ENCODE assay signal across 21 cellular contexts in the genomic region with DNA sequence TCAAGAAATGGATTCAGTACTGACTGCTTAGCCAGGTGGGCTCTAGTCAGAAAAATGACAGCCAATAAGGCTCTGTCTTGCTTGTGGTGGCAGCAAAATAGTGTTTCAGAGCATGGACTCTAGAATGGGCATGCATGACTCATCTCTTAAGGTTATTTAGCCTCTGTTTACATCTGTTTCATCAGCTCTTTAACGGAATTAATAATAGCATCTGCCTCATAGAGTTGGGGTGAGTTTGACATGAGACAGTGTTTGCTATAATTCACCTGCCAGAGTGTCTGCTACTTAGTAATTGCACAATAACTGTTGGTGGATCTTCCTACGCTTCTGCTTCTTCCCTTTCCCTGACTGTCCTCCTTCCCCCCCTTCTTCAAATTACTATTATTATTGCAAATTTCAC.
"Had no signal": no experiment of that assay in that cellular context is flagged by ENCODE, and none has a peak within 500 bp of the region (broad histone marks: within the 10 kb centered on the region; RNA-seq: fewer than 3 reads in every experiment).

No MANE protein-coding gene starts in this region.

- H3K79me2 ChIP-seq: hepatocyte had no signal

- H3K4me3 Mint-ChIP-seq: activated CD4-positive, alpha-beta T cell treated with anti-CD3 and anti-CD28 coated beads, Interleukin-2, amount 10 ng/mL, durations not matched to agents 7 days and 5 days; activated CD8-positive, alpha-beta memory T cell treated with anti-CD3 and anti-CD28 coated beads, Interleukin-2, amount 10 ng/mL, durations not matched to agents 7 days and 5 days; activated CD8-positive, alpha-beta T cell treated with anti-CD3 and anti-CD28 coated beads for 36 hours; activated naive CD4-positive, alpha-beta T cell treated with anti-CD3 and anti-CD28 coated beads, Interleukin-2, amount 10 ng/mL, durations not matched to agents 7 days and 5 days; immature natural killer cell; mesothelial cell of epicardium; naive thymus-derived CD8-positive, alpha-beta T cell; neural progenitor cell had no signal

- DNase-seq: activated CD4-positive, alpha-beta T cell treated with anti-CD3 and anti-CD28 coated beads, Interleukin-2, amount 10 ng/mL, durations not matched to agents 7 days and 5 days; activated CD4-positive, CD25-positive, alpha-beta regulatory T cell treated with anti-CD3 and anti-CD28 coated beads, Interleukin-2, amount 50 U/mL, for 72 hours; activated CD8-positive, alpha-beta memory T cell treated with anti-CD3 and anti-CD28 coated beads, Interleukin-2, amount 10 ng/mL, durations not matched to agents 7 days and 5 days; activated CD8-positive, alpha-beta T cell treated with anti-CD3 and anti-CD28 coated beads for 36 hours; activated effector memory CD4-positive, alpha-beta T cell treated with anti-CD3 and anti-CD28 coated beads, Interleukin-2, amount 50 U/mL, for 16 hours; activated naive CD4-positive, alpha-beta T cell treated with anti-CD3 and anti-CD28 coated beads, Interleukin-2, amount 10 ng/mL, durations not matched to agents 7 days and 5 days; activated T-cell treated with anti-CD3 and anti-CD28 coated beads for 4 hours; immature natural killer cell; kidney glomerular epithelial cell; left ventricle myocardium inferior; naive thymus-derived CD8-positive, alpha-beta T cell; stimulated activated CD4-positive, alpha-beta T cell treated with anti-CD3 and anti-CD28 coated beads, Interleukin-12 subunit alpha, Interleukin-12 subunit beta, amount 100 ng/mL, for 4 hours; stimulated activated CD4-positive, alpha-beta T cell treated with anti-CD3 and anti-CD28 coated beads, Interleukin-4, amount 100 ng/mL, for 4 hours; stimulated activated naive CD8-positive, alpha-beta T cell treated with anti-CD3 and anti-CD28 coated beads, Interleukin-15, Interleukin-2, amounts not matched to agents 100 U/mL and 50 U/mL, for 24 hours; WERI-Rb-1 had no signal

- H3K27me3 Mint-ChIP-seq: activated CD4-positive, alpha-beta T cell treated with anti-CD3 and anti-CD28 coated beads, Interleukin-2, amount 10 ng/mL, durations not matched to agents 7 days and 5 days; activated CD8-positive, alpha-beta memory T cell treated with anti-CD3 and anti-CD28 coated beads, Interleukin-2, amount 10 ng/mL, durations not matched to agents 7 days and 5 days; activated CD8-positive, alpha-beta T cell treated with anti-CD3 and anti-CD28 coated beads for 36 hours; activated naive CD4-positive, alpha-beta T cell treated with anti-CD3 and anti-CD28 coated beads, Interleukin-2, amount 10 ng/mL, durations not matched to agents 7 days and 5 days had no signal

- H3K27ac Mint-ChIP-seq: activated CD4-positive, alpha-beta T cell treated with anti-CD3 and anti-CD28 coated beads, Interleukin-2, amount 10 ng/mL, durations not matched to agents 7 days and 5 days; activated CD8-positive, alpha-beta memory T cell treated with anti-CD3 and anti-CD28 coated beads, Interleukin-2, amount 10 ng/mL, durations not matched to agents 7 days and 5 days; activated CD8-positive, alpha-beta T cell treated with anti-CD3 and anti-CD28 coated beads for 36 hours; activated naive CD4-positive, alpha-beta T cell treated with anti-CD3 and anti-CD28 coated beads, Interleukin-2, amount 10 ng/mL, durations not matched to agents 7 days and 5 days; immature natural killer cell; mesothelial cell of epicardium; naive thymus-derived CD8-positive, alpha-beta T cell had no signal

- H3K4me1 Mint-ChIP-seq: activated CD4-positive, alpha-beta T cell treated with anti-CD3 and anti-CD28 coated beads, Interleukin-2, amount 10 ng/mL, durations not matched to agents 7 days and 5 days; activated CD8-positive, alpha-beta memory T cell treated with anti-CD3 and anti-CD28 coated beads, Interleukin-2, amount 10 ng/mL, durations not matched to agents 7 days and 5 days; activated naive CD4-positive, alpha-beta T cell treated with anti-CD3 and anti-CD28 coated beads, Interleukin-2, amount 10 ng/mL, durations not matched to agents 7 days and 5 days; immature natural killer cell; naive thymus-derived CD8-positive, alpha-beta T cell had no signal

- H3K9ac ChIP-seq: neural progenitor cell had no signal

- H3K27ac ChIP-seq: cardiac muscle cell, epithelial cell of prostate, hepatocyte, left ventricle myocardium inferior, neural progenitor cell, upper lobe of left lung, WERI-Rb-1 had no signal

- ATAC-seq: activated CD8-positive, alpha-beta memory T cell treated with anti-CD3 and anti-CD28 coated beads, Interleukin-2, amount 10 ng/mL, durations not matched to agents 7 days and 5 days; activated CD8-positive, alpha-beta T cell treated with anti-CD3 and anti-CD28 coated beads for 36 hours; naive thymus-derived CD8-positive, alpha-beta T cell; stimulated activated naive CD8-positive, alpha-beta T cell treated with anti-CD3 and anti-CD28 coated beads, Interleukin-15, Interleukin-2, amounts not matched to agents 100 U/mL and 50 U/mL, for 24 hours had no signal

- H3K27me3 ChIP-seq: cardiac muscle cell, neural progenitor cell, upper lobe of left lung had no signal

- H3K36me3 ChIP-seq: cardiac muscle cell, left ventricle myocardium inferior, neural progenitor cell, upper lobe of left lung, WERI-Rb-1 had no signal

- H3K4me3 ChIP-seq: cardiac muscle cell, hepatocyte, left ventricle myocardium inferior, neural progenitor cell, upper lobe of left lung had no signal

- H2AFZ ChIP-seq: hepatocyte, neural progenitor cell had no signal

- H3K9me3 Mint-ChIP-seq: activated CD4-positive, alpha-beta T cell treated with anti-CD3 and anti-CD28 coated beads, Interleukin-2, amount 10 ng/mL, durations not matched to agents 7 days and 5 days; activated CD8-positive, alpha-beta T cell treated with anti-CD3 and anti-CD28 coated beads for 36 hours; mesothelial cell of epicardium had no signal

- H3K9me3 ChIP-seq: left ventricle myocardium inferior, upper lobe of left lung had no signal

- H3K4me2 ChIP-seq: hepatocyte, neural progenitor cell had no signal

- H3K36me3 Mint-ChIP-seq: activated CD8-positive, alpha-beta memory T cell treated with anti-CD3 and anti-CD28 coated beads, Interleukin-2, amount 10 ng/mL, durations not matched to agents 7 days and 5 days; activated naive CD4-positive, alpha-beta T cell treated with anti-CD3 and anti-CD28 coated beads, Interleukin-2, amount 10 ng/mL, durations not matched to agents 7 days and 5 days; immature natural killer cell; mesothelial cell of epicardium; naive thymus-derived CD8-positive, alpha-beta T cell had no signal

- H3K4me1 ChIP-seq: left ventricle myocardium inferior, upper lobe of left lung had no signal
